In genomic region chr13:91347996-91348905, GRCh38 we compare ENCODE assay signal across 8 cellular contexts. TPM values are rescaled to one million over a fixed set of nuclear protein-coding genes. Genes with fewer than 3 reads are reported as not detected.
DNase-seq lines count a peak whose midpoint lies in the region; ATAC-seq and TF ChIP-seq lines count a peak whose summit lies in the region.

No MANE protein-coding gene starts in this region.

- peak overlapping the region; percentile 56 to 69 for H3K4me3 ChIP-seq in cardiac fibroblast (replicated peaks in 1 of 2; ENCODE audit: low read depth in 2 of 2, low read length in 2 of 2)

- peaks cover 23% of the 10 kb centered on the region for H3K4me1 Mint-ChIP-seq in CD14-positive monocyte

- TF ChIP-seq CTCF in CD14-positive monocyte (IDR thresholded peaks at IDR 0.05) (no peak), cardiac fibroblast (IDR thresholded peaks at IDR 0.05; ENCODE audit: low read depth, low read length) (no peak)

- peak; percentile 38 for ATAC-seq in GM19397 (IDR thresholded peaks at IDR 0.05; ENCODE audit: unreplicated experiment)
- peak; percentile 32 for ATAC-seq in HG03520 (IDR thresholded peaks at IDR 0.05; ENCODE audit: unreplicated experiment)

- H3K36me3 Mint-ChIP-seq in CD14-positive monocyte: peaks cover 15 to 17% of the 10 kb centered on the region in 2 donors

- H3K4me3 Mint-ChIP-seq in CD14-positive monocyte: peak overlapping the region; percentile 53 to 92

- H3K27me3 Mint-ChIP-seq in CD14-positive monocyte (ENCODE audit: low read depth in 3 of 3): peaks cover 6 to 11% (median 6%) of the 10 kb centered on the region in 3 donors

- intact Hi-C loops in CD14-positive monocyte (cut with micrococcal nuclease): loop anchor here (10.0 kb wide), 2 partner anchors 57 to 203 kb away; no protein-coding TSS in a partner anchor

- H3K27ac Mint-ChIP-seq in CD14-positive monocyte: peak overlapping the region in 1 of 7 donors; percentile 62

- H3K9me3 Mint-ChIP-seq in CD14-positive monocyte: peaks cover 0 to 2% (median 0%) of the 10 kb centered on the region in 7 donors

- DNase-seq in CD14-positive monocyte (ENCODE audit: low spot score): peak; percentile 59
- DNase-seq in activated CD4-positive, CD25-positive, alpha-beta regulatory T cell treated with anti-CD3 and anti-CD28 coated beads, Interleukin-2, amount 50 U/mL, for 16 hours (ENCODE audit: low read depth, low spot score): peak; percentile 48
- DNase-seq in cardiac fibroblast (ENCODE audit: low read depth in 2 of 2): peak; percentile 22 to 30
- DNase-seq in left kidney (ENCODE audit: low read depth, low spot score): peak; percentile 65
- peak; percentile 87 for DNase-seq in stimulated activated CD4-positive, alpha-beta T cell treated with anti-CD3 and anti-CD28 coated beads, Interleukin-2, amount 100 ng/mL, for 4 hours (ENCODE audit: low read depth)
- DNase-seq in NCI-H2029 treated with DMSO at 0.1 percent for 48 hours (lab: John Stamatoyannopoulos, UW): no peak

RNA-seq across cellular contexts. Expression of gene MIR17HG, which starts 0.8 kb away (rescaled TPM):
- polyA plus RNA-seq in CD14-positive monocyte: under 1 TPM; 0.05 to 0.30 TPM

RNA-seq across cellular contexts. Expression of gene GPC5, which starts 50.2 kb away (rescaled TPM):
- polyA plus RNA-seq in CD14-positive monocyte: not detected
